30 cellular contexts compared by ENCODE assay signal in the genomic region with DNA sequence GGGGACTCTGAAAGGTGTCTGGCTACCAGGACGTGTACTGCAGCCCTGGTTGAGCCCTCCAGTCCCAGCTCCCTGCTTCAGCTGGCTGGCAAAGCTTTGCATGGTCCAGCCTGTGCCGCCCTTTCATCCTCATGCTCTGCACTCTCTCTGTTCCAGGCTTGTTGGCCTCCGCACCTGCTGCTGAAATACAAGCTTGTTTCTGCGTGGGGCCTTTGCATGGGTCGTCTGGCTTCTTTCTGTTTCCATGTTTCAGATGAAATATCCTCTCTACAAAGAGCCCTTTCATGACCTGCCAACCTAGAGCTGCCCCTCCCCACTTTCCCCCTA. TPM values are rescaled to one million over a fixed set of nuclear protein-coding genes. Genes with fewer than 3 reads are reported as not detected.
DNase-seq lines count a peak whose midpoint lies in the region; ATAC-seq and TF ChIP-seq lines count a peak whose summit lies in the region.
"Had no signal": no experiment of that assay in that cellular context is flagged by ENCODE, and none has a peak within 500 bp of the region (broad histone marks: within the 10 kb centered on the region; RNA-seq: fewer than 3 reads in every experiment).

No MANE protein-coding gene starts in this region.

- H3K9me3 ChIP-seq in left ventricle myocardium inferior (replicated peaks) (no peaks in the 10 kb centered on the region), transverse colon (no peaks in the 10 kb centered on the region)
- H3K9me3 ChIP-seq: adrenal gland, BE2C, uterus had no signal

- H3K4me3 Mint-ChIP-seq in stimulated activated effector memory CD8-positive, alpha-beta T cell treated with anti-CD3 and anti-CD28 coated beads, Interleukin-12 subunit alpha, Interleukin-12 subunit beta, amount 100 ng/mL, for 72 hours, result no peak overlapping the region
- H3K4me3 Mint-ChIP-seq: GM23338; HFFc6; naive thymus-derived CD4-positive, alpha-beta T cell had no signal

- ATAC-seq in HG03175 (IDR thresholded peaks at IDR 0.05; ENCODE audit: unreplicated experiment), result no peak
- ATAC-seq in stimulated activated effector memory CD8-positive, alpha-beta T cell treated with anti-CD3 and anti-CD28 coated beads, Interleukin-12 subunit alpha, Interleukin-12 subunit beta, amount 100 ng/mL, for 72 hours, result no peak
- ATAC-seq: GM23338, Panc1, right cardiac atrium had no signal

- H3K9ac ChIP-seq in rectal smooth muscle tissue (ENCODE audit: low read length), result no peak overlapping the region
- H3K9ac ChIP-seq: KMS-11 had no signal

- peaks cover 29% of the 10 kb centered on the region for H3K4me1 Mint-ChIP-seq in stimulated activated effector memory CD8-positive, alpha-beta T cell treated with anti-CD3 and anti-CD28 coated beads, Interleukin-12 subunit alpha, Interleukin-12 subunit beta, amount 100 ng/mL, for 72 hours

- no peaks in the 10 kb centered on the region for H3K36me3 Mint-ChIP-seq in stimulated activated effector memory CD8-positive, alpha-beta T cell treated with anti-CD3 and anti-CD28 coated beads, Interleukin-12 subunit alpha, Interleukin-12 subunit beta, amount 100 ng/mL, for 72 hours
- H3K36me3 Mint-ChIP-seq: naive thymus-derived CD4-positive, alpha-beta T cell had no signal

- H3K4me3 ChIP-seq in left ventricle myocardium inferior (no peak overlapping the region), rectal smooth muscle tissue (ENCODE audit: low read length) (no peak overlapping the region), transverse colon (no peak overlapping the region)
- H3K4me3 ChIP-seq: adrenal gland, GM23338, uterus had no signal

- in situ Hi-C loops in transverse colon (cut with MboI; ENCODE audit: low pct_ligation_motif_present in 1 of 4, low pct_unique_long_range_greater_than_20kb in 1 of 4, low sequenced_read_pairs in 3 of 4), result no loop called here

- no peaks in the 10 kb centered on the region for H3K27me3 ChIP-seq in left ventricle myocardium inferior (ENCODE audit: low read depth)
- no peaks in the 10 kb centered on the region for H3K27me3 ChIP-seq in layer of hippocampus (ENCODE audit: control insufficient read depth, insufficient read depth, low read length)
- H3K27me3 ChIP-seq in rectal smooth muscle tissue (ENCODE audit: control insufficient read depth, insufficient read depth, low read length), result no peaks in the 10 kb centered on the region
- no peaks in the 10 kb centered on the region for H3K27me3 ChIP-seq in transverse colon
- H3K27me3 ChIP-seq: adrenal gland, BE2C, uterus had no signal

- intact Hi-C loops in cardiac septum (cut with DNase I), result no loop called here
- intact Hi-C loops in left ventricle myocardium inferior (cut with micrococcal nuclease), result no loop called here
- intact Hi-C loops in transverse colon (cut with DNase I; ENCODE audit: low total_unique reads), result no loop called here

- 60 to 72% methylated on average over 2 to 5 of the region's 5 CpGs for WGBS in transverse colon (ENCODE audit: low coverage in 1 of 2), 2 donors

- no peaks in the 10 kb centered on the region for H3K9me3 Mint-ChIP-seq in stimulated activated effector memory CD8-positive, alpha-beta T cell treated with anti-CD3 and anti-CD28 coated beads, Interleukin-12 subunit alpha, Interleukin-12 subunit beta, amount 100 ng/mL, for 72 hours
- H3K9me3 Mint-ChIP-seq: GM23338; HFFc6; naive thymus-derived CD4-positive, alpha-beta T cell had no signal

- H3K27ac Mint-ChIP-seq in stimulated activated effector memory CD8-positive, alpha-beta T cell treated with anti-CD3 and anti-CD28 coated beads, Interleukin-12 subunit alpha, Interleukin-12 subunit beta, amount 100 ng/mL, for 72 hours, result no peak overlapping the region
- H3K27ac Mint-ChIP-seq: GM23338; HFFc6; naive thymus-derived CD4-positive, alpha-beta T cell had no signal

- no peaks in the 10 kb centered on the region for H3K36me3 ChIP-seq in left ventricle myocardium inferior
- peaks cover 4% of the 10 kb centered on the region for H3K36me3 ChIP-seq in rectal smooth muscle tissue (ENCODE audit: control insufficient read depth, insufficient read depth, low read length)
- no peaks in the 10 kb centered on the region for H3K36me3 ChIP-seq in transverse colon
- H3K36me3 ChIP-seq: adrenal gland, BE2C, uterus had no signal

- TF ChIP-seq POLR2A in transverse colon (IDR thresholded peaks at IDR 0.05), result no peak

- H3K4me1 ChIP-seq in left ventricle myocardium inferior (peaks cover 13% of the 10 kb centered on the region), rectal smooth muscle tissue (ENCODE audit: control insufficient read depth, insufficient read depth, low read length) (peaks cover 52% of the 10 kb centered on the region), transverse colon (peaks cover 0 to 17% (median 11%) of the 10 kb centered on the region in 4 donors)
- H3K4me1 ChIP-seq: adrenal gland, uterus had no signal

- TF ChIP-seq EP300 in transverse colon (IDR thresholded peaks at IDR 0.05; ENCODE audit: low read depth), result no peak

- DNase-seq in cardiac septum (ENCODE audit: low spot score) (peak; percentile 60), left ventricle myocardium inferior (no peak), transverse colon (no peak), 8988T (no peak)
- no peak for DNase-seq in stimulated activated effector memory CD8-positive, alpha-beta T cell treated with anti-CD3 and anti-CD28 coated beads, Interleukin-12 subunit alpha, Interleukin-12 subunit beta, amount 100 ng/mL, for 72 hours (ENCODE audit: low spot score in 2 of 2)
- DNase-seq: activated CD4-positive, alpha-beta T cell treated with anti-CD3 and anti-CD28 coated beads, Interleukin-2, amount 50 U/mL, for 48 hours; activated CD4-positive, CD25-positive, alpha-beta regulatory T cell; activated naive CD4-positive, alpha-beta T cell; activated T-cell treated with anti-CD3 and anti-CD28 coated beads, Interleukin-2, amount 50 U/mL, for 1 hour; BE2C; COR-L47; cortex of kidney; DMS79; HFFc6; mesenchymal stem cell; naive thymus-derived CD4-positive, alpha-beta T cell; NCI-H187; NCI-H2171 treated with DMSO at 0.1 percent for 48 hours; NCI-H524; NK-92 treated with Interleukin-12 subunit alpha and Interleukin-12 subunit beta, amount 100 ng/mL, for 24 hours; SHP77 treated with DMSO at 0.1 percent for 48 hours had no signal

- TF ChIP-seq CTCF in left ventricle myocardium inferior (IDR thresholded peaks at IDR 0.05; ENCODE audit: borderline replicate concordance) (no peak), transverse colon (IDR thresholded peaks at IDR 0.05) (no peak)

- no peak overlapping the region for H3K27ac ChIP-seq in left ventricle myocardium inferior (replicated peaks)
- peak overlapping the region; percentile 77 for H3K27ac ChIP-seq in layer of hippocampus (ENCODE audit: low read depth, low read length)
- peak overlapping the region; percentile 84 for H3K27ac ChIP-seq in rectal smooth muscle tissue (ENCODE audit: low read depth, low read length)
- H3K27ac ChIP-seq in transverse colon, result peak overlapping the region in 3 of 4 donors; percentile 75 to 79 (median 75)
- H3K27ac ChIP-seq: KMS-11, uterus had no signal

RNA-seq across cellular contexts. Expression of a gene that starts 45.9 kb away (rescaled TPM):
- total RNA-seq in cardiac septum, result 6.9 TPM
- 6.8 TPM for total RNA-seq in left ventricle myocardium inferior
- total RNA-seq in transverse colon, result 100 to 1,000 TPM in 3 of 4 donors, 10 to 100 TPM in 1; 97.7 to 152 (median 148) TPM

Comparison
In these comparisons a context has a peak if more than half of its experiments do, and no peak if none do; other contexts are left out.
1. RNA of a gene that starts 45.9 kb away (total RNA-seq): 97.7 to 152 TPM in transverse colon; 6.9 TPM in cardiac septum (single experiment) and 6.8 TPM in left ventricle myocardium inferior (single experiment); every median in the first group is over 10 times any median in the second.